In genomic region chr11:78622666-78623065, GRCh38 we compare ENCODE assay signal across 8 cellular contexts.
"Had no signal": no experiment of that assay in that cellular context is flagged by ENCODE, and none has a peak within 500 bp of the region (broad histone marks: within the 10 kb centered on the region; RNA-seq: fewer than 3 reads in every experiment).

No MANE protein-coding gene starts in this region.

- ATAC-seq: GM23338, K562 had no signal

- DNase-seq: H9, HCEC 1CT, IMR-90 had no signal

- H3K4me2 ChIP-seq: GM23338 had no signal

- H3K4me3 ChIP-seq: GM23338, K562 had no signal

- FAIRE-seq: H1, H54, HTR-8/SVneo, K562 had no signal

- H2AFZ ChIP-seq: GM23338 had no signal
